In the genomic region with DNA sequence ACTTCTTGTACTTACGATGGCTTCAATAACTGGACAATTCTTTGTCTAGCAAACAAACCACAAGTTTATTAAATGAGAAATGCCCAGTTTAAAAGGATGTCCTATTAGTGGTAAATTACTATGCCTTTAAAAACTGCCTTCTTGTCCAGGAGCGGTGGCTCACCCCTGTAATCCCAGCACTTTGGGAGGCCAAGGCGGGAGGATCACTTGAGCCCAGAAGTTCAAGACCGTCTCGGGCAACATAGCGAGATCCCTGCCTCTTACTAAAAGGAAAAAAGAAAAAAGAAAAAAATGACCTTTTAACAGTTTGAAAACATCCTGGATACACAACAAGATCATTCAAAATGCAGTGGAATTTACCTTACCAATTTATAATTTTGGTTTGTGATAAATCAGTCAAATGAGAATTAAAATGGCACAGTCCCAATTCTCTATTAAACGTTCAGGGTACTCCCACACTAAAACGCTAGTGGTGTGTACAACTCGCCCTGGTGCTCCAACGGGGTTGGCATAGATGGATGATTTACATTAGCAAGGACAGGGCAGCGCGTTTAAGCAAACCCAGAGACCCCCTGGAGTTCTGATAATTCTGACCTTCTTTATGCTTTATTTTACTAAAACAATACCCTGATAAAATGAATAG, we compare ENCODE assay signal across 8 cellular contexts. TPM values are rescaled to one million over a fixed set of nuclear protein-coding genes. Genes with fewer than 3 reads are reported as not detected.
A peak's percentile ranks its signal among the peaks of the same experiment; 100 is the strongest.
DNase-seq lines count a peak whose midpoint lies in the region; ATAC-seq, FAIRE-seq and TF ChIP-seq lines count a peak whose summit lies in the region.

No MANE protein-coding gene starts in this region.

- H3K4me1 ChIP-seq in mammary epithelial cell (ENCODE audit: insufficient read depth, low read length): peaks cover 30% of the 10 kb centered on the region
- H3K4me1 ChIP-seq in mucosa of rectum (ENCODE audit: control insufficient read depth in 2 of 2, insufficient read depth in 2 of 2, low read length in 2 of 2): peaks cover 21 to 34% of the 10 kb centered on the region in 2 donors

- H3K4me2 ChIP-seq in mammary epithelial cell (ENCODE audit: insufficient read depth, low read depth, low read length): peak overlapping the region; percentile 88

- peaks cover 2% of the 10 kb centered on the region for H4K20me1 ChIP-seq in mammary epithelial cell (ENCODE audit: insufficient read depth, low read length)

- peak overlapping the region; percentile 85 for H2AFZ ChIP-seq in mammary epithelial cell (ENCODE audit: low read depth, low read length)

- H3K9me3 ChIP-seq in mammary epithelial cell (replicated peaks; ENCODE audit: insufficient read depth, low read length) (no peaks in the 10 kb centered on the region), mucosa of rectum (ENCODE audit: control insufficient read depth in 2 of 2, low read length in 2 of 2) (no peaks in the 10 kb centered on the region)

- CTCF ChIA-PET in mammary epithelial cell (lab: Charles Lee; ENCODE audit: low non-redundant PET): no interaction called here

- WGBS in mammary epithelial cell (ENCODE audit: low coverage, missing lambda C conversion rate): 22% methylated on average over 12 of the region's 12 CpGs

- H3K4me3 ChIP-seq in mammary epithelial cell (replicated peaks in 1 of 3; ENCODE audit: insufficient read depth in 1 of 3, low read depth in 2 of 3, low read length in 3 of 3) (peak overlapping the region; percentile 73 to 90 (median 82)), mucosa of rectum (ENCODE audit: low read length in 2 of 2) (peak overlapping the region; percentile 91 to 92)

- no peaks in the 10 kb centered on the region for H3K27me3 ChIP-seq in mammary epithelial cell (ENCODE audit: insufficient read depth, low read length)
- H3K27me3 ChIP-seq in mucosa of rectum (ENCODE audit: control insufficient read depth in 2 of 2, insufficient read depth in 2 of 2, low read length in 2 of 2): no peaks in the 10 kb centered on the region

- H3K36me3 ChIP-seq in mammary epithelial cell (ENCODE audit: insufficient read depth, low read length) (no peaks in the 10 kb centered on the region), mucosa of rectum (ENCODE audit: control insufficient read depth in 2 of 2, insufficient read depth in 2 of 2, low read length in 2 of 2) (peaks cover 0 to 2% of the 10 kb centered on the region in 2 donors)

- peak overlapping the region; percentile 82 to 94 for H3K4me3 Mint-ChIP-seq in CD14-positive monocyte

- no peaks in the 10 kb centered on the region for H3K9me3 Mint-ChIP-seq in CD14-positive monocyte

- in situ Hi-C loops in mammary epithelial cell (cut with MboI; ENCODE audit: low sequenced_read_pairs in 2 of 2): no loop called here

- FAIRE-seq in D721Med (lab: Jason Lieb, UNC): no peak

- H3K9ac ChIP-seq in mammary epithelial cell (ENCODE audit: insufficient read depth, low read length) (peak overlapping the region; percentile 77), mucosa of rectum (ENCODE audit: low read depth in 1 of 2, low read length in 2 of 2) (peak overlapping the region; percentile 93 to 96)

- no peak for TF ChIP-seq CTCF in CD14-positive monocyte (IDR thresholded peaks at IDR 0.05)
- no peak for TF ChIP-seq CTCF in mammary epithelial cell (conservative IDR thresholded peaks at IDR 0.05 in 1 of 2, IDR thresholded peaks at IDR 0.05 in 1 of 2; ENCODE audit: extremely low read depth in 1 of 2, insufficient read depth in 1 of 2, low read depth in 1 of 2, low read length in 2 of 2)
- no peak for TF ChIP-seq CTCF in D721Med (IDR thresholded peaks at IDR 0.05; ENCODE audit: insufficient read depth, missing control alignments)

- H3K4me1 Mint-ChIP-seq in CD14-positive monocyte: peaks cover 51% of the 10 kb centered on the region

- peaks cover 5 to 13% of the 10 kb centered on the region in 2 donors for H3K36me3 Mint-ChIP-seq in CD14-positive monocyte

- intact Hi-C loops in CD14-positive monocyte (cut with micrococcal nuclease): no loop called here
- intact Hi-C loops in mammary epithelial cell (cut with micrococcal nuclease): loop anchor here (1.0 kb wide), 1 partner anchor 13 kb away; no protein-coding TSS in a partner anchor

- DNase-seq in CD14-positive monocyte (ENCODE audit: low spot score): no peak
- peak; percentile 69 to 73 for DNase-seq in Kasumi-1 (lab: John Stamatoyannopoulos, UW)
- DNase-seq in mammary epithelial cell: no peak
- no peak for DNase-seq in NCI-H774 (lab: John Stamatoyannopoulos, UW)
- no peak for DNase-seq in D721Med (ENCODE audit: insufficient read length, low spot score)

- H3K79me2 ChIP-seq in mammary epithelial cell (ENCODE audit: insufficient read depth, low read length): peaks cover 79% of the 10 kb centered on the region

- ATAC-seq in GM18907 (IDR thresholded peaks at IDR 0.05; ENCODE audit: unreplicated experiment) (no peak), HG02588 (IDR thresholded peaks at IDR 0.05; ENCODE audit: unreplicated experiment) (no peak)

- H3K27ac Mint-ChIP-seq in CD14-positive monocyte: peak overlapping the region; percentile 88 to 96 (median 93)

- H3K27ac ChIP-seq in mammary epithelial cell (ENCODE audit: insufficient read depth, low read depth, low read length): peak overlapping the region; percentile 72
- H3K27ac ChIP-seq in mucosa of rectum (ENCODE audit: low read depth in 2 of 2, low read length in 2 of 2): peak overlapping the region; percentile 98 to 99

- no TSS peak for BruUV-seq in mammary epithelial cell (replicated peaks; lab: Mats Ljungman, UMichigan)

- no peaks in the 10 kb centered on the region for H3K27me3 Mint-ChIP-seq in CD14-positive monocyte (ENCODE audit: low read depth in 3 of 3)

- dilution Hi-C loops in mammary epithelial cell (cut with HindIII; ENCODE audit: low sequenced_read_pairs): no loop called here

RNA-seq across cellular contexts. Expression of gene ZBTB2, which starts 2.2 kb away (rescaled TPM):
- polyA plus RNA-seq in CD14-positive monocyte: 1 to 10 TPM; 7.2 to 9.6 TPM
- 10 to 100 TPM in 1 of 2 donors, 1 to 10 TPM in 1; 5.0 to 16.1 TPM for total RNA-seq in mammary epithelial cell
- 14.6 TPM for polyA plus RNA-seq in mammary epithelial cell
- polyA minus RNA-seq in mammary epithelial cell: 22.4 TPM

Comparison
In these comparisons a context has a peak if more than half of its experiments do, and no peak if none do; other contexts are left out.
1. DNase-seq: peak in Kasumi-1 (2 of 2); none in CD14-positive monocyte (single experiment), mammary epithelial cell (single experiment), NCI-H774 (single experiment) and D721Med (single experiment).